13 cellular contexts compared by ENCODE assay signal in genomic region chr7:1431644-1432380, GRCh38. TPM values are rescaled to one million over a fixed set of nuclear protein-coding genes. Genes with fewer than 3 reads are reported as not detected.
DNase-seq lines count a peak whose midpoint lies in the region; ATAC-seq and TF ChIP-seq lines count a peak whose summit lies in the region.
"Had no signal": no experiment of that assay in that cellular context is flagged by ENCODE, and none has a peak within 500 bp of the region (broad histone marks: within the 10 kb centered on the region; RNA-seq: fewer than 3 reads in every experiment).

No MANE protein-coding gene starts in this region.

- intact Hi-C loops in naive thymus-derived CD4-positive, alpha-beta T cell (cut with micrococcal nuclease): loop anchor here (1.0 to 2.0 kb wide), 5 partner anchors 15 to 239 kb away; no protein-coding TSS in a partner anchor

- H4K8ac ChIP-seq in mesenchymal stem cell (ENCODE audit: low read length): no peak overlapping the region

- no peaks in the 10 kb centered on the region for H3K9me3 Mint-ChIP-seq in WTC11
- no peaks in the 10 kb centered on the region for H3K9me3 Mint-ChIP-seq in naive thymus-derived CD4-positive, alpha-beta T cell
- H3K9me3 Mint-ChIP-seq: activated T-helper 2 cell treated with anti-CD3 and anti-CD28 coated beads, Interferon-gamma antibody, Interleukin-2, Interleukin-4, amounts not matched to agents 10 μg/mL and 5 μg/mL and 100 μg/mL, durations not matched to agents 14 hours and 24 hours and 36 hours; nephron progenitor cell had no signal

- DNase-seq in NCI-H1417 (lab: John Stamatoyannopoulos, UW) (peak in 2 of 3 experiments; percentile 54 to 68), NCI-H1417 treated with DMSO at 0.1 percent for 48 hours (lab: John Stamatoyannopoulos, UW) (no peak), WTC11 (ENCODE audit: low spot score) (no peak), mesenchymal stem cell (no peak), NCI-H1694 (lab: John Stamatoyannopoulos, UW) (no peak)
- no peak for DNase-seq in naive thymus-derived CD4-positive, alpha-beta T cell

- H3K27ac ChIP-seq in HEK293 (ENCODE audit: extremely low read depth, low read depth, low read length) (no peak overlapping the region), mesenchymal stem cell (ENCODE audit: low read length, poor library complexity, severe bottlenecking) (no peak overlapping the region)
- H3K27ac ChIP-seq in naive thymus-derived CD4-positive, alpha-beta T cell (ENCODE audit: low read depth, low read length): no peak overlapping the region
- H3K27ac ChIP-seq: C4-2B, tibial artery had no signal

- H3K27me3 ChIP-seq in mesenchymal stem cell (ENCODE audit: control insufficient read depth in 1 of 2, insufficient read depth in 1 of 2, low read length in 2 of 2): peaks cover 0 to 35% of the 10 kb centered on the region in 2 experiments
- H3K27me3 ChIP-seq in naive thymus-derived CD4-positive, alpha-beta T cell (ENCODE audit: control insufficient read depth in 2 of 2, insufficient read depth in 2 of 2, low read length in 2 of 2): no peaks in the 10 kb centered on the region

- H3K9ac ChIP-seq in mesenchymal stem cell (ENCODE audit: low read length): no peak overlapping the region

- POLR2A ChIA-PET in HEK293 (lab: Yijun Ruan, JAX) (no interaction called here), WTC11 (lab: Charles Lee) (no interaction called here)
- POLR2A ChIA-PET in naive thymus-derived CD4-positive, alpha-beta T cell (lab: Charles Lee): no interaction called here

- H3K9me3 ChIP-seq in HEK293 (ENCODE audit: control insufficient read depth, insufficient read depth, low read depth, low read length): no peaks in the 10 kb centered on the region
- no peaks in the 10 kb centered on the region for H3K9me3 ChIP-seq in mesenchymal stem cell (ENCODE audit: control insufficient read depth, low read length)
- no peaks in the 10 kb centered on the region for H3K9me3 ChIP-seq in naive thymus-derived CD4-positive, alpha-beta T cell (ENCODE audit: control insufficient read depth in 2 of 3, low read length in 3 of 3)
- H3K9me3 ChIP-seq: spleen, tibial artery had no signal

- CTCF ChIA-PET in HEK293 (lab: Yijun Ruan, JAX): interaction anchor here (0.5 to 1.9 kb wide), 22 partner anchors 9 to 319 kb away, joined by 3 to 10 read pairs (median 4); no protein-coding TSS in a partner anchor
- CTCF ChIA-PET in WTC11 (lab: Charles Lee): interaction anchor here (0.5 to 3.3 kb wide), 50 partner anchors 9 to 371 kb away, joined by 3 to 28 read pairs (median 6); partner anchors contain the start of gene MICALL2
- CTCF ChIA-PET in naive thymus-derived CD4-positive, alpha-beta T cell (lab: Charles Lee): interaction anchor here (0.6 to 2.5 kb wide), 6 partner anchors 13 to 916 kb away, joined by 3 to 8 read pairs (median 4); no protein-coding TSS in a partner anchor

- no peaks in the 10 kb centered on the region for H3K79me1 ChIP-seq in mesenchymal stem cell (replicated peaks; ENCODE audit: low read length, poor library complexity, severe bottlenecking)

- H4K91ac ChIP-seq in mesenchymal stem cell (ENCODE audit: low read length): peak overlapping the region; percentile 40

- 72% methylated on average over 22 of the region's 22 CpGs for WGBS in mesenchymal stem cell

- no peak overlapping the region for H3K4me3 Mint-ChIP-seq in WTC11
- H3K4me3 Mint-ChIP-seq in naive thymus-derived CD4-positive, alpha-beta T cell: no peak overlapping the region
- H3K4me3 Mint-ChIP-seq: nephron progenitor cell had no signal

- H2BK15ac ChIP-seq in mesenchymal stem cell (ENCODE audit: low read depth, poor library complexity, severe bottlenecking): no peak overlapping the region

- H2AFZ ChIP-seq in mesenchymal stem cell (ENCODE audit: low read depth, low read length): no peak overlapping the region

- H2BK5ac ChIP-seq in mesenchymal stem cell (ENCODE audit: low read depth, low read length, poor library complexity, severe bottlenecking): no peak overlapping the region

- H3K14ac ChIP-seq in mesenchymal stem cell (ENCODE audit: low read length in 2 of 2): no peak overlapping the region

- no peak overlapping the region for H3K4me3 ChIP-seq in HEK293 (ENCODE audit: low read depth, low read length)
- H3K4me3 ChIP-seq in mesenchymal stem cell (ENCODE audit: insufficient read depth in 1 of 2, low read depth in 1 of 2, low read length in 2 of 2): peak overlapping the region in 1 of 2 experiments; percentile 10
- no peak overlapping the region for H3K4me3 ChIP-seq in naive thymus-derived CD4-positive, alpha-beta T cell (ENCODE audit: low read length)
- H3K4me3 ChIP-seq: spleen, tibial artery had no signal

- H3K23ac ChIP-seq in mesenchymal stem cell (ENCODE audit: low read length in 2 of 2): no peak overlapping the region

- no peak overlapping the region for H3K27ac Mint-ChIP-seq in WTC11
- peak overlapping the region in 2 of 9 donors; percentile 26 to 64 for H3K27ac Mint-ChIP-seq in naive thymus-derived CD4-positive, alpha-beta T cell
- H3K27ac Mint-ChIP-seq: activated T-helper 2 cell treated with anti-CD3 and anti-CD28 coated beads, Interferon-gamma antibody, Interleukin-2, Interleukin-4, amounts not matched to agents 10 μg/mL and 5 μg/mL and 100 μg/mL, durations not matched to agents 14 hours and 24 hours and 36 hours had no signal

- H3K4ac ChIP-seq in mesenchymal stem cell (ENCODE audit: low read depth in 1 of 2, low read length in 2 of 2): no peak overlapping the region

- H3K4me2 ChIP-seq in mesenchymal stem cell (ENCODE audit: low read length, poor library complexity, severe bottlenecking): no peak overlapping the region

- H3K18ac ChIP-seq in mesenchymal stem cell (ENCODE audit: low read depth in 1 of 2, low read length in 2 of 2): no peak overlapping the region

- no peak overlapping the region for H2AK5ac ChIP-seq in mesenchymal stem cell (ENCODE audit: low read length, severe bottlenecking)

- H3K4me1 Mint-ChIP-seq in WTC11: no peaks in the 10 kb centered on the region; the same call in 1 of the 2 replicates
- peaks cover 2 to 8% (median 4%) of the 10 kb centered on the region in 7 donors for H3K4me1 Mint-ChIP-seq in naive thymus-derived CD4-positive, alpha-beta T cell

- ATAC-seq in WTC11 (peak; percentile 8), GM19463 (IDR thresholded peaks at IDR 0.05; ENCODE audit: unreplicated experiment) (no peak)
- no peak for ATAC-seq in naive thymus-derived CD4-positive, alpha-beta T cell

- H3K27me3 Mint-ChIP-seq in WTC11 (ENCODE audit: low read depth): no peaks in the 10 kb centered on the region; the same call in 1 of the 2 replicates
- H3K27me3 Mint-ChIP-seq in naive thymus-derived CD4-positive, alpha-beta T cell: peaks cover 0 to 6% (median 4%) of the 10 kb centered on the region in 5 donors

- H3K36me3 ChIP-seq in HEK293 (ENCODE audit: control insufficient read depth in 2 of 2, insufficient read depth in 1 of 2, low read length in 2 of 2) (no peaks in the 10 kb centered on the region), mesenchymal stem cell (ENCODE audit: control insufficient read depth in 1 of 2, insufficient read depth in 2 of 2, low read depth in 1 of 2, low read length in 2 of 2) (peaks cover 5 to 43% of the 10 kb centered on the region in 2 experiments)
- no peaks in the 10 kb centered on the region for H3K36me3 ChIP-seq in naive thymus-derived CD4-positive, alpha-beta T cell (ENCODE audit: control insufficient read depth in 2 of 3, insufficient read depth in 3 of 3, low read length in 3 of 3)

- TF ChIP-seq CTCF in HEK293 (tag by site-specific recombination; IDR thresholded peaks at IDR 0.05) (no peak), WTC11 (IDR thresholded peaks at IDR 0.05) (no peak)

- H2BK12ac ChIP-seq in mesenchymal stem cell (ENCODE audit: low read length in 2 of 2): no peak overlapping the region

- no peak overlapping the region for H2BK120ac ChIP-seq in mesenchymal stem cell (ENCODE audit: low read depth, low read length)

- no peaks in the 10 kb centered on the region for H3K4me1 ChIP-seq in HEK293 (ENCODE audit: control insufficient read depth, insufficient read depth, low read length)
- H3K4me1 ChIP-seq in mesenchymal stem cell (ENCODE audit: control insufficient read depth, insufficient read depth, low read depth, low read length): peaks cover 8% of the 10 kb centered on the region
- no peaks in the 10 kb centered on the region for H3K4me1 ChIP-seq in naive thymus-derived CD4-positive, alpha-beta T cell (ENCODE audit: control insufficient read depth in 2 of 2, insufficient read depth in 2 of 2, low read length in 2 of 2)

- H3K36me3 Mint-ChIP-seq in WTC11: no peaks in the 10 kb centered on the region
- H3K36me3 Mint-ChIP-seq in naive thymus-derived CD4-positive, alpha-beta T cell: no peaks in the 10 kb centered on the region

TF ChIP-seq in HEK293, 187 proteins besides CTCF, POLR2A, EP300 and RAD21 (continues in another document):
- TF ChIP-seq ZNF660 (tag by site-specific recombination; IDR thresholded peaks at IDR 0.05): no peak
- 0 out of 2 replicates have a peak, but pooled peaks have one; percentile 1 for TF ChIP-seq GLIS2 (tag by site-specific recombination; IDR thresholded peaks at IDR 0.05)
- TF ChIP-seq ZNF423 (tag by site-specific recombination; IDR thresholded peaks at IDR 0.05): no peak
- TF ChIP-seq ZIC2 (tag by site-specific recombination; IDR thresholded peaks at IDR 0.05): peak; percentile 36; the same call in 1 of the 2 replicates
- TF ChIP-seq SCRT2 (tag by site-specific recombination; IDR thresholded peaks at IDR 0.05): peak; percentile 96
- TF ChIP-seq ZNF404 (tag by site-specific recombination; IDR thresholded peaks at IDR 0.05): no peak

TF ChIP-seq in WTC11, 78 proteins besides CTCF, POLR2A, EP300 and RAD21 (continues in another document):
- TF ChIP-seq, protein P1, sequence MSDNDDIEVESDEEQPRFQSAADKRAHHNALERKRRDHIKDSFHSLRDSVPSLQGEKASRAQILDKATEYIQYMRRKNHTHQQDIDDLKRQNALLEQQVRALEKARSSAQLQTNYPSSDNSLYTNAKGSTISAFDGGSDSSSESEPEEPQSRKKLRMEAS (CRISPR knock-in tag; IDR thresholded peaks at IDR 0.05): no peak
- TF ChIP-seq ZSCAN18 (CRISPR knock-in tag; IDR thresholded peaks at IDR 0.05): no peak
- no peak for TF ChIP-seq CREB1 (CRISPR knock-in tag; IDR thresholded peaks at IDR 0.05)
- no peak for TF ChIP-seq ZBTB21 (CRISPR knock-in tag; IDR thresholded peaks at IDR 0.05; ENCODE audit: borderline replicate concordance)

RNA-seq across cellular contexts. Expression of gene MICALL2, which starts 27.5 kb away (rescaled TPM):
- total RNA-seq in WTC11 (2021): 13.6 to 15.7 TPM (median 14.1 TPM) in 3 replicates
- 31.0 TPM for polyA plus RNA-seq in mesenchymal stem cell (2013, experiment 1 of 2)
- 31.5 TPM for polyA plus RNA-seq in mesenchymal stem cell (2013, experiment 2 of 2)
- total RNA-seq in naive thymus-derived CD4-positive, alpha-beta T cell: 1 to 10 TPM in 4 of 5 experiments, under 1 TPM in 1; 0.89 to 5.0 (median 3.3) TPM
- polyA plus RNA-seq in naive thymus-derived CD4-positive, alpha-beta T cell: under 1 TPM; 0.37 to 0.55 TPM

Comparison
In these comparisons a context has a peak if more than half of its experiments do, and no peak if none do; other contexts are left out.
1. DNase-seq: peak in NCI-H1417 (2 of 3); none in NCI-H1417 treated with DMSO at 0.1 percent for 48 hours (single experiment), WTC11 (single experiment), mesenchymal stem cell (single experiment), naive thymus-derived CD4-positive, alpha-beta T cell (0 of 9) and NCI-H1694 (single experiment).